ENCODE assay signal across 22 cellular contexts in the genomic region with DNA sequence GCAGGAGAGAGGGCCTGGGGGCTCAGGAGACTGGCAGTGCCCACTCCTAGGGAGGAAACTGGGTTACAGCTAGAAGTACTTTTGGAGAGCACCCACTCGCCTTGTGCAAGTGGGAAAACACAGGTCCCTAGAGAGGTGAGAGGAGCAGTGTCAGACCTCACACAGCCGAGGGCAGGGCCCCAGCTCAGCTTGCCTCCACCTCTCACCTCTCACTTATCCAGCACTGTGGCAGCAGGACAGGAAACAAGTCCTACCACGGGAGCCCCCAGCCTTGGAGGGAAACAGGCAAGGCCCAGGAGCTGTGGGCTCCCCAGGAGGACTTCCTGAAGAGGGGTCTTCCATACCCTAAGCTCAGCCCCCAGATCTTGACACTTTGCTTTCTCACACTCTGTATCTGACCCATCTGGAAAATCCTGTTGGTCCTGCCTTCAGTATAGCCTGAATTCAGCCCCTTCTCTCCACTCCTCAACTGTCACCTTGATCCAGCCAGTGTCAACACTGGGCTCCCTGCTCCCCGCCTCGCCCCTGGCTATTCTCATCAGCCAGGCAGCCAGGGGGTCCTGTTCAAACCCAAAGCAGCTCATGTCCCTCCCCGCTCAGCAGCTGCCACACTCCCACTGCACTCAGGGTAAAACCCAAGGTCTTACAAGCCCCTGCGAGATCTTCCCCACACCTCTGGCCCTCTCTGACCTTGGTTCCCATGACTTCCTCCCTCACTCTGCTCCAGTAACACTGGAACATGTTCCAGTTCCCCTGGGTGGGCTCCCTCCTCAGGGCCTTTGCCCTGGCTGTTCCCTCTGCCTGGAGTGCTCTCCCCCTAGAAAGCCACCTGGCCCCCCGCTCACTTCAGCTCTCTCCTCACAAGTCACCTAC. TPM values are rescaled to one million over a fixed set of nuclear protein-coding genes. Genes with fewer than 3 reads are reported as not detected.
DNase-seq lines count a peak whose midpoint lies in the region; ATAC-seq, FAIRE-seq and TF ChIP-seq lines count a peak whose summit lies in the region.
"Had no signal": no experiment of that assay in that cellular context is flagged by ENCODE, and none has a peak within 500 bp of the region (broad histone marks: within the 10 kb centered on the region; RNA-seq: fewer than 3 reads in every experiment).

No MANE protein-coding gene starts in this region.

- H3K27ac Mint-ChIP-seq in neural crest cell (ENCODE audit: unreplicated experiment), result peak overlapping the region; percentile 44
- no peak overlapping the region for H3K27ac Mint-ChIP-seq in natural killer cell
- H3K27ac Mint-ChIP-seq: T-cell had no signal

- TF ChIP-seq CTCF in cardiac muscle cell (IDR thresholded peaks at IDR 0.05; ENCODE audit: low read depth, low read length), result no peak
- no peak for TF ChIP-seq CTCF in heart left ventricle (IDR thresholded peaks at IDR 0.05)
- TF ChIP-seq CTCF in breast epithelium (IDR thresholded peaks at IDR 0.05), result no peak
- TF ChIP-seq CTCF in neural crest cell (conservative IDR thresholded peaks at IDR 0.05), result no peak
- TF ChIP-seq CTCF in natural killer cell (IDR thresholded peaks at IDR 0.05), result no peak

- H3K4me1 Mint-ChIP-seq in neural crest cell (no peaks in the 10 kb centered on the region), natural killer cell (no peaks in the 10 kb centered on the region)

- ATAC-seq in heart left ventricle, result no peak
- no peak for ATAC-seq in GM18868 (IDR thresholded peaks at IDR 0.05; ENCODE audit: unreplicated experiment)
- ATAC-seq in natural killer cell, result no peak
- no peak for ATAC-seq in GM19395 (IDR thresholded peaks at IDR 0.05; ENCODE audit: unreplicated experiment)
- ATAC-seq: A549, body of pancreas, gastrocnemius medialis, T-cell had no signal

- no peaks in the 10 kb centered on the region for H3K27me3 Mint-ChIP-seq in neural crest cell (ENCODE audit: low read depth)
- peaks cover 6 to 11% of the 10 kb centered on the region in 2 donors for H3K27me3 Mint-ChIP-seq in natural killer cell (ENCODE audit: low read depth in 2 of 2)

- no peak for DNase-seq in cardiac muscle cell (ENCODE audit: low read depth in 1 of 2, low spot score in 1 of 2)
- no peak for DNase-seq in heart left ventricle
- DNase-seq in breast epithelium (ENCODE audit: low spot score in 2 of 2), result no peak
- no peak for DNase-seq in neural crest cell (ENCODE audit: low read depth, low spot score)
- no peak for DNase-seq in GM19239 (ENCODE audit: insufficient read length, low spot score)
- DNase-seq in natural killer cell, result no peak
- DNase-seq: activated CD4-positive, CD25-positive, alpha-beta regulatory T cell; activated naive CD4-positive, alpha-beta T cell treated with Interleukin-2 at 50 U/mL for 16 hours; body of pancreas; CD4-positive, alpha-beta memory T cell; effector CD8-positive, alpha-beta T cell; gastrocnemius medialis; NCI-H82; nucleus accumbens; stomach; T-cell had no signal

- H3K4me1 ChIP-seq in cardiac muscle cell (ENCODE audit: low read depth), result peaks cover 38% of the 10 kb centered on the region
- peaks cover 0 to 19% (median 12%) of the 10 kb centered on the region in 12 donors for H3K4me1 ChIP-seq in heart left ventricle
- no peaks in the 10 kb centered on the region for H3K4me1 ChIP-seq in breast epithelium
- H3K4me1 ChIP-seq: body of pancreas had no signal

- 77 to 84% (median 81%) methylated on average over 6 to 8 of the region's 8 CpGs for WGBS in heart left ventricle, 4 donors

- no peak for FAIRE-seq in GM19239 (lab: Jason Lieb, UNC)
- FAIRE-seq: A549, GM12891 had no signal

- H3K36me3 ChIP-seq in cardiac muscle cell (no peaks in the 10 kb centered on the region), heart left ventricle (no peaks in the 10 kb centered on the region), breast epithelium (no peaks in the 10 kb centered on the region)
- H3K36me3 ChIP-seq: gastrocnemius medialis, stomach had no signal

- intact Hi-C loops in heart left ventricle (cut with DNase I) (loop anchor here in 1 of 10 donors (10.0 kb wide), 1 partner anchor 45 kb away; no protein-coding TSS in a partner anchor), breast epithelium (cut with DNase I; ENCODE audit: low total_unique reads) (no loop called here), natural killer cell (cut with micrococcal nuclease) (no loop called here)

- H3K27me3 ChIP-seq in cardiac muscle cell, result no peaks in the 10 kb centered on the region
- H3K27me3 ChIP-seq in heart left ventricle, result no peaks in the 10 kb centered on the region
- H3K27me3 ChIP-seq in breast epithelium, result no peaks in the 10 kb centered on the region
- H3K27me3 ChIP-seq: body of pancreas, gastrocnemius medialis, stomach had no signal

- H3K4me3 ChIP-seq in cardiac muscle cell (no peak overlapping the region), heart left ventricle (no peak overlapping the region), breast epithelium (no peak overlapping the region)
- H3K4me3 ChIP-seq: A549, body of pancreas, gastrocnemius medialis, stomach had no signal

- TF ChIP-seq POLR2A in heart left ventricle (IDR thresholded peaks at IDR 0.05) (no peak), breast epithelium (IDR thresholded peaks at IDR 0.05) (no peak)

- H3K9me3 ChIP-seq in cardiac muscle cell (ENCODE audit: low read depth) (no peaks in the 10 kb centered on the region), heart left ventricle (no peaks in the 10 kb centered on the region), breast epithelium (no peaks in the 10 kb centered on the region)
- H3K9me3 ChIP-seq: A549, body of pancreas, gastrocnemius medialis, stomach had no signal

- H3K36me3 Mint-ChIP-seq in neural crest cell (ENCODE audit: low read depth) (no peaks in the 10 kb centered on the region), natural killer cell (no peaks in the 10 kb centered on the region)
- H3K36me3 Mint-ChIP-seq: CD4-positive, alpha-beta memory T cell; T-cell had no signal

- H3K9me3 Mint-ChIP-seq in neural crest cell (no peaks in the 10 kb centered on the region), natural killer cell (no peaks in the 10 kb centered on the region)
- H3K9me3 Mint-ChIP-seq: CD4-positive, alpha-beta memory T cell; T-cell had no signal

- no peak overlapping the region for H3K4me3 Mint-ChIP-seq in neural crest cell
- H3K4me3 Mint-ChIP-seq in natural killer cell, result no peak overlapping the region
- H3K4me3 Mint-ChIP-seq: CD4-positive, alpha-beta memory T cell; T-cell had no signal

- H3K27ac ChIP-seq in cardiac muscle cell (peak overlapping the region; percentile 49), heart left ventricle (no peak overlapping the region), breast epithelium (peak overlapping the region; percentile 86 to 91)
- H3K27ac ChIP-seq: body of pancreas, gastrocnemius medialis had no signal

RNA-seq across cellular contexts. Expression of a gene that starts 0.9 kb away (rescaled TPM):
- total RNA-seq in cardiac muscle cell (0.25 and 4.0 TPM in 2 replicates), heart left ventricle (1 to 10 TPM in 7 of 9 donors, under 1 TPM in 1, not detected in 1; 0.95 to 4.2 (median 2.9) TPM), breast epithelium (1 to 10 TPM in 1 of 3 donors, under 1 TPM in 1, not detected in 1; 0.33 to 1.8 TPM), neural crest cell (not detected in 2 replicates), natural killer cell (1 to 10 TPM in 2 of 3 donors, not detected in 1; 5.3 to 6.5 TPM)
- polyA plus RNA-seq in cardiac muscle cell (4.8 and 5.2 TPM in 2 replicates), heart left ventricle (10 to 100 TPM in 1 of 2 donors, under 1 TPM in 1; 0.82 to 10.5 TPM)
- total RNA-seq: body of pancreas; CD4-positive, alpha-beta memory T cell; HT-29; mesenteric fat pad; stomach; T-cell had no signal
- polyA plus RNA-seq: CD4-positive, alpha-beta memory T cell had no signal

RNA-seq across cellular contexts. Expression of a gene that starts 36.6 kb away (rescaled TPM):
- total RNA-seq in cardiac muscle cell (50.6 and 80.3 TPM in 2 replicates), heart left ventricle (10 to 100 TPM; 44.6 to 87.5 (median 68.6) TPM), breast epithelium (1 to 10 TPM; 1.8 to 5.6 (median 4.7) TPM), neural crest cell (14.8 and 15.5 TPM in 2 replicates), natural killer cell (1 to 10 TPM in 2 of 3 donors, under 1 TPM in 1; 0.52 to 1.3 (median 1.2) TPM)
- polyA plus RNA-seq in cardiac muscle cell (35.2 and 44.7 TPM in 2 replicates), heart left ventricle (10 to 100 TPM; 11.7 to 36.2 TPM)
- total RNA-seq: HT-29 had no signal

Comparison
In these comparisons a context has a peak if more than half of its experiments do, and no peak if none do; other contexts are left out.
1. H3K27ac ChIP-seq: peak in cardiac muscle cell (single experiment) and breast epithelium (2 of 2); none in heart left ventricle (0 of 12).